Comparison of ENCODE assay signal across 1 cellular context in the genomic region with DNA sequence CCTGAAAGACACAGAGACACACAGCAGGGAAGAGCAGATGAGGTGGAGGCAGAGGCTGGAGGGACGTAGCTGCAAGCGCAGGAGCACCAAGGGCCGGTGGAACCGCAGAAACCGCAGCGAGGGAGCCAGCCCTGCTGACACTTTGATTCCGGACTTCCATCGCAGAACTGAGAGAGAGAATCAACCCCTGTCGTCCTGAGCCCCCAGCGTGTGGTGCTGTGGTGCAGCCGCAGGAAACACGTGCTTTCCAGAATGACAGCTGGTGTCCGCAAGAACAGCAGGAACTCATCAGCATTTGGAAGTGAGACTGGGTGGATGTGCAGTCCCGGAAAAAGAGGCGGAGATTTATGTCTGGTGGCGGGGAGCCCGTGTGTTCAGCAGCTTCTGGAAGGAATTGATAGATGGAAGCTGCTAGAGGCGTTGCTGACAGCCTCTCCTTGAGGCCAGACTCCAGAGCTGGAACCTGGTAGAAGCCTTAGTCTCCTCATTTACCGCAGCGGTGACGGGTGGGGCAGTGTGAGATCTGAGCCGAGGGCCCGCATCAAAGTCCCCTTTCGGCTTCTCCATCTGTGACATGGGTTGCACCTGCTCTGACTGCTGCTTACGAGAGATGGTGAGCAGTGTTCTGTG.
TF ChIP-seq lines count a peak whose summit lies in the region.

No MANE protein-coding gene starts in this region.

TF ChIP-seq in IMR-90, 13 proteins besides CTCF, POLR2A, EP300 and RAD21 (continued from another document):
- TF ChIP-seq NFE2L2 (IDR thresholded peaks at IDR 0.05; ENCODE audit: low read depth, low read length): no peak
- TF ChIP-seq MXI1 (IDR thresholded peaks at IDR 0.05; ENCODE audit: borderline replicate concordance, low read depth, low read length): peak; percentile 99
- peak; percentile 49; the same call in 1 of the 2 replicates for TF ChIP-seq MAZ (IDR thresholded peaks at IDR 0.05; ENCODE audit: borderline replicate concordance, low read depth, low read length)
- TF ChIP-seq, protein P1, sequence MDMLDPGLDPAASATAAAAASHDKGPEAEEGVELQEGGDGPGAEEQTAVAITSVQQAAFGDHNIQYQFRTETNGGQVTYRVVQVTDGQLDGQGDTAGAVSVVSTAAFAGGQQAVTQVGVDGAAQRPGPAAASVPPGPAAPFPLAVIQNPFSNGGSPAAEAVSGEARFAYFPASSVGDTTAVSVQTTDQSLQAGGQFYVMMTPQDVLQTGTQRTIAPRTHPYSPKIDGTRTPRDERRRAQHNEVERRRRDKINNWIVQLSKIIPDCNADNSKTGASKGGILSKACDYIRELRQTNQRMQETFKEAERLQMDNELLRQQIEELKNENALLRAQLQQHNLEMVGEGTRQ (IDR thresholded peaks at IDR 0.05; ENCODE audit: low read depth, low read length): peak; percentile 64
- TF ChIP-seq MAFK (IDR thresholded peaks at IDR 0.05; ENCODE audit: low read depth, low read length): no peak
- TF ChIP-seq BHLHE40 (IDR thresholded peaks at IDR 0.05; ENCODE audit: low read depth, low read length): peak; percentile 69
- no peak for TF ChIP-seq FOS (IDR thresholded peaks at IDR 0.05; ENCODE audit: low read depth, low read length)
- TF ChIP-seq ELK1 (IDR thresholded peaks at IDR 0.05; ENCODE audit: borderline replicate concordance, low read depth, low read length): no peak
TF ChIP-seq in IMR-90: peak in this region for 6.
